ENCODE assay signal across 10 cellular contexts in the genomic region with DNA sequence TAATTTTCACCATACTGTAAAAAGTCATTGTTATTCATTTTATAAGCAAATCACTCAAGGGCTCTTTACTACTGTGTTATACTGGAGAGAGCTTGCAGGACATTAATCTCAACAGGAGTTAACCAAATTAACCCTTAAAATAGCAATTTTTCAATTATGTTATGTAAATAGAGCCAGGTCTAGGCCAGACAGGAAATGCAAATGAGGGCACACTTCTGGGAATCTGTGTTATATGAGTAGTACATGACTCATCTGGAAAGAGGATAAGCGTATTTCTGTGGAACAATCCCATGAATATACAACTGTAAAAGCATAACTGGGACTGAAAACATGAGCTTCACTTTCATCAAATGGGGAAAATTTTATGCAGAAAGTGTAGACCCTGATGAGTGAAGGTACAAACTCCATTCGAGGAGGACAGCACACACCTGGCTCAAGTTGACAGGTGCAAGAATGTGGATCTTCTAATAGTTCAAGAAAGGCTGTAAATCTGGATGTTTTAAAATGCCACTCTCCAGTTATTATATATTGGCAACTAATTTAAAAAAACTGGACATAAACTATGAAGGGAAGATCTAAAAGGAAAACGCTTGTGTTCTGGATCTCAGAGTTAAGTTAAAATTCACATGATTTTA.
DNase-seq lines count a peak whose midpoint lies in the region; ATAC-seq and TF ChIP-seq lines count a peak whose summit lies in the region.
"Had no signal": no experiment of that assay in that cellular context is flagged by ENCODE, and none has a peak within 500 bp of the region (broad histone marks: within the 10 kb centered on the region; RNA-seq: fewer than 3 reads in every experiment).

No MANE protein-coding gene starts in this region.

- H3K36me3 ChIP-seq in A673 (ENCODE audit: insufficient read depth, low read length, poor library complexity, severe bottlenecking) = no peaks in the 10 kb centered on the region
- no peaks in the 10 kb centered on the region for H3K36me3 ChIP-seq in ovary
- H3K36me3 ChIP-seq: upper lobe of right lung had no signal

- no peaks in the 10 kb centered on the region for H3K9me3 ChIP-seq in A673 (ENCODE audit: low read depth, low read length, poor library complexity, severe bottlenecking)
- no peaks in the 10 kb centered on the region for H3K9me3 ChIP-seq in ovary
- H3K9me3 ChIP-seq: upper lobe of right lung had no signal

- no TSS peak for BruUV-seq in A673 (replicated peaks; lab: Mats Ljungman, UMichigan)

- H3K27me3 ChIP-seq in A673 (replicated peaks; ENCODE audit: insufficient read depth, low read depth, low read length, poor library complexity) (no peaks in the 10 kb centered on the region), ovary (no peaks in the 10 kb centered on the region)
- H3K27me3 ChIP-seq: upper lobe of right lung had no signal

- CTCF ChIA-PET in A673 (lab: Charles Lee) = no interaction called here

- no peak for TF ChIP-seq EP300 in ovary (IDR thresholded peaks at IDR 0.05)

- H3K4me1 ChIP-seq in A673 (ENCODE audit: insufficient read depth, low read length, poor library complexity, severe bottlenecking) (peaks cover 33% of the 10 kb centered on the region), ovary (ENCODE audit: insufficient read depth) (no peaks in the 10 kb centered on the region)
- H3K4me1 ChIP-seq: upper lobe of right lung had no signal

- no peak for ATAC-seq in HG02763 (IDR thresholded peaks at IDR 0.05; ENCODE audit: unreplicated experiment)
- ATAC-seq: upper lobe of right lung had no signal

- WGBS in ovary, 3 donors = 54 to 66% (median 61%) methylated on average over 3 of the region's 3 CpGs

- H3K4me3 ChIP-seq in A673 (ENCODE audit: low read depth, low read length, poor library complexity, severe bottlenecking) (no peak overlapping the region), fibroblast of the aortic adventitia (ENCODE audit: low read depth, low read length) (no peak overlapping the region), ovary (no peak overlapping the region)
- H3K4me3 ChIP-seq: upper lobe of right lung had no signal

- TF ChIP-seq POLR2A in ovary (IDR thresholded peaks at IDR 0.05) = no peak

- TF ChIP-seq CTCF in A673 (conservative IDR thresholded peaks at IDR 0.05; ENCODE audit: low read depth, low read length) (no peak), fibroblast of the aortic adventitia (IDR thresholded peaks at IDR 0.05; ENCODE audit: insufficient read depth, low read length) (no peak), ovary (IDR thresholded peaks at IDR 0.05) (no peak)

- intact Hi-C loops in A673 (cut with micrococcal nuclease; ENCODE audit: unreplicated experiment) (no loop called here), ovary (cut with DNase I) (no loop called here), cardiac septum (cut with DNase I) (loop anchor here (5.0 kb wide), 1 partner anchor 38 kb away; no protein-coding TSS in a partner anchor)

- peak; percentile 97 for DNase-seq in A673 (ENCODE audit: low spot score)
- DNase-seq in GM04504 (ENCODE audit: low read depth) = peak; percentile 34
- DNase-seq in RPMI7951 (ENCODE audit: low read depth) = peak; percentile 58
- DNase-seq in fibroblast of the aortic adventitia (ENCODE audit: low read depth) = peak; percentile 83
- no peak for DNase-seq in ovary
- DNase-seq in GOT3 (lab: John Stamatoyannopoulos, UW) = no peak
- no peak for DNase-seq in cardiac septum (ENCODE audit: low spot score)
- DNase-seq: NCI-H82, upper lobe of right lung had no signal

- H3K27ac ChIP-seq in A673 (ENCODE audit: low read depth, low read length, poor library complexity, severe bottlenecking) = no peak overlapping the region
- no peak overlapping the region for H3K27ac ChIP-seq in ovary
- H3K27ac ChIP-seq: upper lobe of right lung had no signal

- POLR2A ChIA-PET in A673 (lab: Charles Lee; ENCODE audit: low non-redundant PET) = interaction anchor here (0.5 to 0.6 kb wide), 2 partner anchors 645 to 1740 kb away, joined by 3 to 8 read pairs; no protein-coding TSS in a partner anchor

Comparison
In these comparisons a context has a peak if more than half of its experiments do, and no peak if none do; other contexts are left out.
1. DNase-seq: peak in A673 (single experiment), GM04504 (single experiment), RPMI7951 (single experiment) and fibroblast of the aortic adventitia (single experiment); none in ovary (0 of 5), GOT3 (single experiment) and cardiac septum (single experiment).